Comparison of ENCODE assay signal across 14 cellular contexts in genomic region chr2:24402242-24403092, GRCh38. TPM values are rescaled to one million over a fixed set of nuclear protein-coding genes. Genes with fewer than 3 reads are reported as not detected.
DNase-seq lines count a peak whose midpoint lies in the region; ATAC-seq and TF ChIP-seq lines count a peak whose summit lies in the region.
"Had no signal": no experiment of that assay in that cellular context is flagged by ENCODE, and none has a peak within 500 bp of the region (broad histone marks: within the 10 kb centered on the region; RNA-seq: fewer than 3 reads in every experiment).

No MANE protein-coding gene starts in this region.

- H3K27me3 ChIP-seq in dorsolateral prefrontal cortex (no peaks in the 10 kb centered on the region), testis (no peaks in the 10 kb centered on the region), spleen (replicated peaks in 1 of 7) (peaks cover 0 to 18% (median 6%) of the 10 kb centered on the region in 7 donors)

- TF ChIP-seq CTCF in dorsolateral prefrontal cortex (IDR thresholded peaks at IDR 0.05 in 54 of 56, conservative IDR thresholded peaks at IDR 0.05 in 2 of 56; ENCODE audit: low read depth in 1 of 56, partially characterized antibody in 56 of 56) (no peak), testis (IDR thresholded peaks at IDR 0.05) (no peak), spleen (IDR thresholded peaks at IDR 0.05 in 8 of 11, conservative IDR thresholded peaks at IDR 0.05 in 3 of 11) (no peak)

- in situ Hi-C loops in ACHN (cut with HindIII; ENCODE audit: low pct_ligation_motif_present, low pct_unique_long_range_greater_than_20kb, low sequenced_read_pairs), result loop anchor here (25.0 kb wide), 1 partner anchor 410 kb away; no protein-coding TSS in a partner anchor

- H3K4me1 ChIP-seq in testis (no peaks in the 10 kb centered on the region), spleen (peaks cover 0 to 5% (median 1%) of the 10 kb centered on the region in 6 donors)

- TF ChIP-seq POLR2A in testis (IDR thresholded peaks at IDR 0.05) (no peak), spleen (IDR thresholded peaks at IDR 0.05) (no peak)

- 28 to 32% methylated on average over 9 to 19 of the region's 37 CpGs for WGBS in testis, 2 donors
- WGBS in spleen, 5 donors, result 38 to 64% (median 57%) methylated on average over 19 to 37 of the region's 37 CpGs

- H3K27ac ChIP-seq in dorsolateral prefrontal cortex (peak overlapping the region in 2 of 59 donors; percentile 43 to 58), testis (no peak overlapping the region), spleen (no peak overlapping the region)

- intact Hi-C loops in dorsolateral prefrontal cortex (cut with DNase I) (no loop called here), testis (cut with DNase I; ENCODE audit: low total_unique reads) (no loop called here), spleen (cut with DNase I; ENCODE audit: low total_unique reads) (no loop called here)

- H3K4me3 ChIP-seq in dorsolateral prefrontal cortex (peak overlapping the region; percentile 33 to 73 (median 55)), testis (peak overlapping the region; percentile 40 to 51), spleen (peak overlapping the region in 2 of 8 donors; percentile 15 to 33)

- DNase-seq in dorsolateral prefrontal cortex (peak in 3 of 10 donors; percentile 17 to 43 (median 18)), lung microvascular endothelial cell (ENCODE audit: low read depth in 2 of 2) (peak; percentile 6 to 13), testis (no peak), ACHN (no peak), spleen (no peak)
- no peak for DNase-seq in stimulated activated CD8-positive, alpha-beta memory T cell treated with anti-CD3 and anti-CD28 coated beads, Interleukin-4, amount 100 ng/mL, for 48 hours
- DNase-seq: activated CD4-positive, alpha-beta memory T cell treated with anti-CD3 and anti-CD28 coated beads for 36 hours; activated gamma-delta T cell; KBM-7; stimulated activated CD4-positive, alpha-beta T cell treated with anti-CD3 and anti-CD28 coated beads, Interleukin-4, amount 100 ng/mL, for 24 hours; stimulated activated naive CD4-positive, alpha-beta T cell treated with Interleukin-2 at 50 U/mL for 16 hours; T-helper 9 cell had no signal

- H3K9me3 ChIP-seq in testis, result no peaks in the 10 kb centered on the region
- H3K9me3 ChIP-seq in spleen, result peaks cover 0 to 6% (median 0%) of the 10 kb centered on the region in 8 donors

- H3K36me3 ChIP-seq in testis (ENCODE audit: low read depth, missing control alignments) (no peaks in the 10 kb centered on the region), spleen (no peaks in the 10 kb centered on the region)

- ATAC-seq in SK-N-SH treated with all-trans-retinoic acid at 6 μM for 48 hours (peak; percentile 35; the same call in 2 of the 3 replicates), GM19395 (IDR thresholded peaks at IDR 0.05; ENCODE audit: unreplicated experiment) (no peak)

TF ChIP-seq in SK-N-SH treated with all-trans-retinoic acid at 6 μM for 48 hours, 23 proteins besides CTCF, POLR2A, EP300 and RAD21:
- TF ChIP-seq ZNF565 (CRISPR knock-in tag; conservative IDR thresholded peaks at IDR 0.05; ENCODE audit: low read depth) (no peak), TSHZ2 (CRISPR knock-in tag; IDR thresholded peaks at IDR 0.05) (no peak), PATZ1 (CRISPR knock-in tag; IDR thresholded peaks at IDR 0.05; ENCODE audit: borderline replicate concordance) (no peak), ZNF8 (CRISPR knock-in tag; IDR thresholded peaks at IDR 0.05) (no peak), CSDC2 (CRISPR knock-in tag; IDR thresholded peaks at IDR 0.05) (no peak), POU6F1 (CRISPR knock-in tag; IDR thresholded peaks at IDR 0.05; ENCODE audit: borderline replicate concordance, low read depth) (no peak), PPARA (CRISPR knock-in tag; IDR thresholded peaks at IDR 0.05; ENCODE audit: borderline replicate concordance) (no peak), ZFP3 (CRISPR knock-in tag; IDR thresholded peaks at IDR 0.05) (no peak), CREB5 (CRISPR knock-in tag; IDR thresholded peaks at IDR 0.05; ENCODE audit: low read depth) (no peak)

RNA-seq across cellular contexts. Expression of gene ITSN2, which starts 42.1 kb away (rescaled TPM):
- total RNA-seq in dorsolateral prefrontal cortex, result 10 to 100 TPM; 46.9 to 77.8 (median 58.7) TPM
- 30.3 and 39.7 TPM in 2 replicates for total RNA-seq in lung microvascular endothelial cell
- 10 to 100 TPM; 43.4 to 53.8 TPM for total RNA-seq in testis
- polyA plus RNA-seq in testis (ENCODE audit: insufficient read depth, low read depth, low replicate concordance), result 9.1 TPM
- 100 to 1,000 TPM in 6 of 7 donors, 10 to 100 TPM in 1; 92.6 to 150 (median 109) TPM for total RNA-seq in spleen
- 10 to 100 TPM; 41.1 to 59.7 (median 49.3) TPM for polyA plus RNA-seq in spleen

Comparison
In these comparisons a context has a peak if more than half of its experiments do, and no peak if none do; other contexts are left out.
1. DNase-seq: peak in lung microvascular endothelial cell (2 of 2); none in testis (single experiment), ACHN (single experiment), spleen (single experiment) and stimulated activated CD8-positive, alpha-beta memory T cell treated with anti-CD3 and anti-CD28 coated beads, Interleukin-4, amount 100 ng/mL, for 48 hours (single experiment).